In genomic region chr13:36357231-36357630, GRCh38 we compare ENCODE assay signal across 18 cellular contexts. TPM values are rescaled to one million over a fixed set of nuclear protein-coding genes. Genes with fewer than 3 reads are reported as not detected.
DNase-seq lines count a peak whose midpoint lies in the region; ATAC-seq and TF ChIP-seq lines count a peak whose summit lies in the region.
"Had no signal": no experiment of that assay in that cellular context is flagged by ENCODE, and none has a peak within 500 bp of the region (broad histone marks: within the 10 kb centered on the region; RNA-seq: fewer than 3 reads in every experiment).

No MANE protein-coding gene starts in this region.

- H3K36me3 ChIP-seq in adipocyte (ENCODE audit: control insufficient read depth, insufficient read depth, low read length, severe bottlenecking) = no peaks in the 10 kb centered on the region
- no peaks in the 10 kb centered on the region for H3K36me3 ChIP-seq in esophagus muscularis mucosa
- H3K36me3 ChIP-seq in vagina = no peaks in the 10 kb centered on the region
- H3K36me3 ChIP-seq in lower lobe of right lung = no peaks in the 10 kb centered on the region

- H3K27me3 ChIP-seq in adipocyte (replicated peaks; ENCODE audit: control insufficient read depth, insufficient read depth, low read length) = no peaks in the 10 kb centered on the region
- no peaks in the 10 kb centered on the region for H3K27me3 ChIP-seq in esophagus muscularis mucosa
- no peaks in the 10 kb centered on the region for H3K27me3 ChIP-seq in vagina
- no peaks in the 10 kb centered on the region for H3K27me3 ChIP-seq in lower lobe of right lung (ENCODE audit: low read depth)

- no peaks in the 10 kb centered on the region for H3K9me3 ChIP-seq in adipocyte (ENCODE audit: control insufficient read depth, low read length)
- no peaks in the 10 kb centered on the region for H3K9me3 ChIP-seq in esophagus muscularis mucosa
- no peaks in the 10 kb centered on the region for H3K9me3 ChIP-seq in vagina
- H3K9me3 ChIP-seq in lower lobe of right lung = no peaks in the 10 kb centered on the region

- H3K4me3 ChIP-seq in adipocyte (ENCODE audit: low read length) = peak overlapping the region; percentile 15
- peak overlapping the region in 1 of 4 donors; percentile 2 for H3K4me3 ChIP-seq in esophagus muscularis mucosa
- no peak overlapping the region for H3K4me3 ChIP-seq in vagina
- no peak overlapping the region for H3K4me3 ChIP-seq in lower lobe of right lung

- TF ChIP-seq POLR2A in esophagus muscularis mucosa (IDR thresholded peaks at IDR 0.05; ENCODE audit: low read depth) = no peak
- no peak for TF ChIP-seq POLR2A in vagina (IDR thresholded peaks at IDR 0.05)

- peak overlapping the region; percentile 83 for H3K9ac ChIP-seq in adipocyte (ENCODE audit: low read length)

- H3K4me1 Mint-ChIP-seq in osteocyte (ENCODE audit: unreplicated experiment) = peaks cover 49% of the 10 kb centered on the region
- H3K4me1 Mint-ChIP-seq: B cell, IgD-negative memory B cell had no signal

- TF ChIP-seq CTCF in esophagus muscularis mucosa (IDR thresholded peaks at IDR 0.05) = no peak
- no peak for TF ChIP-seq CTCF in osteocyte (IDR thresholded peaks at IDR 0.05)
- no peak for TF ChIP-seq CTCF in vagina (IDR thresholded peaks at IDR 0.05)
- no peak for TF ChIP-seq CTCF in lower lobe of right lung (IDR thresholded peaks at IDR 0.05)

- H3K27me3 Mint-ChIP-seq in osteocyte (ENCODE audit: unreplicated experiment) = no peaks in the 10 kb centered on the region
- H3K27me3 Mint-ChIP-seq: B cell had no signal

- TF ChIP-seq EP300 in esophagus muscularis mucosa (IDR thresholded peaks at IDR 0.05) = no peak

- peak overlapping the region; percentile 57 to 69 (median 66) for H3K27ac ChIP-seq in esophagus muscularis mucosa (replicated peaks in 1 of 4)
- H3K27ac ChIP-seq in vagina = peak overlapping the region; percentile 30
- H3K27ac ChIP-seq in lower lobe of right lung = no peak overlapping the region

- DNase-seq in adipocyte (ENCODE audit: low read depth) = no peak
- no peak for DNase-seq in esophagus muscularis mucosa (ENCODE audit: extremely low spot score)
- no peak for DNase-seq in osteocyte (ENCODE audit: extremely low spot score, unreplicated experiment)
- no peak for DNase-seq in vagina (ENCODE audit: extremely low spot score in 2 of 2)
- no peak for DNase-seq in lower lobe of right lung
- DNase-seq: CD4-positive, alpha-beta T cell; DMS53; H9; NCI-H1105 treated with DMSO at 0.1 percent for 48 hours; NCI-H187 treated with DMSO at 0.1 percent for 48 hours; NCI-H446 treated with DMSO at 0.1 percent for 48 hours; NCI-H748 treated with DMSO at 0.1 percent for 48 hours; RPMI8226; SIG-M5 had no signal

- peak overlapping the region; percentile 45 for H3K27ac Mint-ChIP-seq in osteocyte (ENCODE audit: unreplicated experiment)
- H3K27ac Mint-ChIP-seq: B cell; CD4-positive, alpha-beta T cell; H9; IgD-negative memory B cell had no signal

- no peaks in the 10 kb centered on the region for H3K9me3 Mint-ChIP-seq in osteocyte (ENCODE audit: unreplicated experiment)
- H3K9me3 Mint-ChIP-seq: CD4-positive, alpha-beta T cell; IgD-negative memory B cell had no signal

- ATAC-seq in lower lobe of right lung (no peak), HG02678 (IDR thresholded peaks at IDR 0.05; ENCODE audit: unreplicated experiment) (no peak), GM21367 (IDR thresholded peaks at IDR 0.05; ENCODE audit: unreplicated experiment) (no peak)

- no peak overlapping the region for H3K4me3 Mint-ChIP-seq in osteocyte (ENCODE audit: unreplicated experiment)
- H3K4me3 Mint-ChIP-seq: B cell; CD4-positive, alpha-beta T cell; H9; IgD-negative memory B cell had no signal

- 49% methylated on average over 4 of the region's 4 CpGs for WGBS in esophagus muscularis mucosa

- peaks cover 49% of the 10 kb centered on the region for H3K4me1 ChIP-seq in adipocyte (ENCODE audit: control insufficient read depth, insufficient read depth, low read length)
- H3K4me1 ChIP-seq in esophagus muscularis mucosa = peaks cover 0 to 54% (median 44%) of the 10 kb centered on the region in 4 donors
- H3K4me1 ChIP-seq in vagina = peaks cover 7% of the 10 kb centered on the region
- no peaks in the 10 kb centered on the region for H3K4me1 ChIP-seq in lower lobe of right lung

- intact Hi-C loops in esophagus muscularis mucosa (cut with DNase I) (no loop called here), vagina (cut with DNase I) (no loop called here), lower lobe of right lung (cut with DNase I) (no loop called here)

- no peaks in the 10 kb centered on the region for H3K36me3 Mint-ChIP-seq in osteocyte (ENCODE audit: unreplicated experiment)
- H3K36me3 Mint-ChIP-seq: IgD-negative memory B cell had no signal

RNA-seq across cellular contexts. Expression of gene SPART, which starts 11.0 kb away (rescaled TPM):
- total RNA-seq in esophagus muscularis mucosa = 100 to 1,000 TPM in 3 of 4 donors, 10 to 100 TPM in 1; 95.1 to 157 (median 122) TPM
- total RNA-seq in osteocyte = 87.1 and 102 TPM in 2 replicates
- total RNA-seq in vagina = 63.8 TPM
- 72.5 TPM for total RNA-seq in lower lobe of right lung

RNA-seq across cellular contexts. Expression of gene CCDC169, which starts 59.6 kb away (rescaled TPM):
- total RNA-seq in esophagus muscularis mucosa (1 to 10 TPM in 1 of 4 donors, under 1 TPM in 3; 0.42 to 1.6 (median 0.84) TPM), osteocyte (0.43 and 0.60 TPM in 2 replicates), vagina (not detected), lower lobe of right lung (not detected)
- total RNA-seq: B cell; CD4-positive, alpha-beta T cell had no signal
